25 cellular contexts compared by ENCODE assay signal in genomic region chr1:40475268-40475667, GRCh38.
"Had no signal": no experiment of that assay in that cellular context is flagged by ENCODE, and none has a peak within 500 bp of the region (broad histone marks: within the 10 kb centered on the region; RNA-seq: fewer than 3 reads in every experiment).

No MANE protein-coding gene starts in this region.

- H2AFZ ChIP-seq: hepatocyte had no signal

- DNase-seq: effector CD8-positive, alpha-beta T cell; endodermal cell; foreskin fibroblast; gastrocnemius medialis; heart left ventricle; kidney; natural killer cell; pancreas; right lobe of liver; small intestine; stimulated activated CD4-positive, alpha-beta T cell treated with anti-CD3 and anti-CD28 coated beads, Interleukin-15, amount 100 ng/mL, for 24 hours; stimulated activated CD4-positive, alpha-beta T cell treated with anti-CD3 and anti-CD28 coated beads, Interleukin-2, amount 100 ng/mL, for 48 hours; stimulated activated naive B cell treated with anti-CD40 and anti-IgM and Interleukin-4, amounts not matched to agents 10 μg/mL and 1 μg/mL and 100 μg/mL, for 72 hours; upper lobe of left lung had no signal

- H3K4me3 ChIP-seq: heart left ventricle, hepatocyte, lung, pancreas, right lobe of liver, thoracic aorta, tibial nerve, upper lobe of left lung had no signal

- H3K36me3 ChIP-seq: gastrocnemius medialis, heart left ventricle, neutrophil, pancreas, right lobe of liver, thoracic aorta, upper lobe of left lung had no signal

- H3K79me2 ChIP-seq: hepatocyte had no signal

- H3K4me2 ChIP-seq: hepatocyte had no signal

- H3K4me3 Mint-ChIP-seq: endodermal cell; memory B cell; natural killer cell; stimulated activated naive B cell treated with anti-CD40 and anti-IgM and Interleukin-4, amounts not matched to agents 10 μg/mL and 1 μg/mL and 100 μg/mL, for 72 hours; stimulated activated naive CD8-positive, alpha-beta T cell treated with anti-CD3 and anti-CD28 coated beads, Interleukin-15, Interleukin-2, amounts not matched to agents 100 ng/mL and 50 ng/mL, for 24 hours had no signal

- H3K27ac ChIP-seq: epithelial cell of prostate, gastrocnemius medialis, heart left ventricle, hepatocyte, neutrophil, pancreas, right lobe of liver, thoracic aorta, tibial nerve, upper lobe of left lung had no signal

- ATAC-seq: esophagus mucosa; gastrocnemius medialis; heart left ventricle; left lobe of liver; natural killer cell; pancreas; right lobe of liver; stimulated activated naive B cell treated with anti-CD40 and anti-IgM and Interleukin-4, amounts not matched to agents 10 μg/mL and 1 μg/mL and 100 μg/mL, for 72 hours had no signal

- FAIRE-seq: kidney, pancreas, small intestine, urothelium cell line had no signal

- H3K27ac Mint-ChIP-seq: endodermal cell; memory B cell; stimulated activated naive B cell treated with anti-CD40 and anti-IgM and Interleukin-4, amounts not matched to agents 10 μg/mL and 1 μg/mL and 100 μg/mL, for 72 hours; stimulated activated naive CD8-positive, alpha-beta T cell treated with anti-CD3 and anti-CD28 coated beads, Interleukin-15, Interleukin-2, amounts not matched to agents 100 ng/mL and 50 ng/mL, for 24 hours had no signal

- H3K9me3 ChIP-seq: pancreas had no signal

- H3K27me3 Mint-ChIP-seq: memory B cell; stimulated activated naive B cell treated with anti-CD40 and anti-IgM and Interleukin-4, amounts not matched to agents 10 μg/mL and 1 μg/mL and 100 μg/mL, for 72 hours; stimulated activated naive CD8-positive, alpha-beta T cell treated with anti-CD3 and anti-CD28 coated beads, Interleukin-15, Interleukin-2, amounts not matched to agents 100 ng/mL and 50 ng/mL, for 24 hours had no signal

- H3K27me3 ChIP-seq: heart left ventricle, hepatocyte, neutrophil, pancreas, right lobe of liver, tibial nerve, upper lobe of left lung had no signal
